In the genomic region with DNA sequence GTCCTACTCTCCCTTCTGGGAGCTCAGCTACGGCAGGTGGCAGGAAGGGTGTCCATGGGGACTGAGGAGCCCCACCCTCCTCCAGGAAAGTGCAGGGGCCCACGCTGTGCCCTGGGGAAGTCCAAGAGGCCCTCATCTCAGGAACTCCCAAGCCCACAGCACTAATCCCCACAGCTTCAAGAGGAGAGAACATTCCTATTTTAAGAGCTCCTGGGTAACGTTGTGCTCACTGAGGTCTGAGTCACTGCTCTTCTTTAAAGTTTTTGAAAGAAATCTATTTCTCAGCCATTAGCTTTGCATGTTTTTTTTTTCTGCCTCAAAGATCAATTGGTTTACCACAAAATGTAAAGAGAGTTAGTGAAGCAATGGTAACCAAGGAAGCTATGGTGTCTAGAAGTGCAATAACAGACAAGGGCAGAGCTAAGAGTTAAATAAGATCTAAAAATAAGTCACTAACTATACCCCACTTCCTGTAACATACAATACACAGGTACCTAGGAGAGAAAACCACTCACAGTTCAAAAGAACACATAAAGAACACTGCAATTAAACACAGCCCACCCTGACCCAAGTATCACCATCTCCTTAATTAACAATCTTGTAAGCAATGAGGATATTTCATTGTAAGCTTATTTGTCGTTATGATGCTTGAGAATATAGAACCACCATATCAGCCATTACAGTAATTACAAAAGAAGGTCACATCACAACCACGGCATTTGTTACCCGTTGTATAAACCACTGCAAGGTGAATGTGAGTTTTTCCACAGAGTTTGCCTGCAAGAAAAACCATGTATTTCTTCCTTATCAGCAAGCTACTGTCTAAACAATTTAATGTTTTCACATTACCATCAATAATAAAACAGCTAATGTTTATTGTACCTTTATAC, we compare ENCODE assay signal across 8 cellular contexts.
DNase-seq lines count a peak whose midpoint lies in the region; ATAC-seq and TF ChIP-seq lines count a peak whose summit lies in the region.

No MANE protein-coding gene starts in this region.

- peak; percentile 96 for ATAC-seq in HG02943 (IDR thresholded peaks at IDR 0.05; ENCODE audit: low read depth, unreplicated experiment)
- peak; percentile 91 for ATAC-seq in activated CD8-positive, alpha-beta T cell treated with anti-CD3 and anti-CD28 coated beads for 36 hours

- TF ChIP-seq CTCF in activated CD8-positive, alpha-beta T cell treated with anti-CD3 and anti-CD28 coated beads for 36 hours (IDR thresholded peaks at IDR 0.05), result no peak

- H3K36me3 Mint-ChIP-seq in activated naive CD4-positive, alpha-beta T cell treated with anti-CD3 and anti-CD28 coated beads for 36 hours (ENCODE audit: low read depth), result no peaks in the 10 kb centered on the region
- H3K36me3 Mint-ChIP-seq in activated CD8-positive, alpha-beta T cell treated with anti-CD3 and anti-CD28 coated beads for 36 hours (ENCODE audit: low read depth), result no peaks in the 10 kb centered on the region

- H3K27me3 Mint-ChIP-seq in activated naive CD4-positive, alpha-beta T cell treated with anti-CD3 and anti-CD28 coated beads for 36 hours (ENCODE audit: low read depth), result no peaks in the 10 kb centered on the region
- no peaks in the 10 kb centered on the region for H3K27me3 Mint-ChIP-seq in activated CD8-positive, alpha-beta T cell treated with anti-CD3 and anti-CD28 coated beads for 36 hours

- POLR2A ChIA-PET in activated CD8-positive, alpha-beta T cell treated with anti-CD3 and anti-CD28 coated beads for 36 hours (lab: Charles Lee), result no interaction called here

- H3K4me1 Mint-ChIP-seq in activated naive CD4-positive, alpha-beta T cell treated with anti-CD3 and anti-CD28 coated beads for 36 hours (ENCODE audit: low read depth), result peaks cover 23% of the 10 kb centered on the region
- peaks cover 33% of the 10 kb centered on the region for H3K4me1 Mint-ChIP-seq in activated CD8-positive, alpha-beta T cell treated with anti-CD3 and anti-CD28 coated beads for 36 hours (ENCODE audit: low read depth)

- CTCF ChIA-PET in activated naive CD4-positive, alpha-beta T cell treated with anti-CD3 and anti-CD28 coated beads for 36 hours (lab: Charles Lee), result interaction anchor here (0.8 to 0.9 kb wide), 2 partner anchors 10 to 49 kb away, joined by 3 to 4 read pairs; no protein-coding TSS in a partner anchor
- CTCF ChIA-PET in activated CD8-positive, alpha-beta T cell treated with anti-CD3 and anti-CD28 coated beads for 36 hours (lab: Charles Lee), result interaction anchor here (1.6 to 1.7 kb wide), 2 partner anchors 9 to 247 kb away, joined by 3 to 5 read pairs; no protein-coding TSS in a partner anchor

- intact Hi-C loops in activated naive CD4-positive, alpha-beta T cell treated with anti-CD3 and anti-CD28 coated beads for 36 hours (cut with micrococcal nuclease), result no loop called here
- intact Hi-C loops in activated CD8-positive, alpha-beta T cell treated with anti-CD3 and anti-CD28 coated beads for 36 hours (cut with micrococcal nuclease), result no loop called here

- peak overlapping the region; percentile 70 for H3K27ac Mint-ChIP-seq in activated naive CD4-positive, alpha-beta T cell treated with anti-CD3 and anti-CD28 coated beads for 36 hours
- peak overlapping the region; percentile 81 for H3K27ac Mint-ChIP-seq in activated CD8-positive, alpha-beta T cell treated with anti-CD3 and anti-CD28 coated beads for 36 hours

- H3K9me3 Mint-ChIP-seq in activated naive CD4-positive, alpha-beta T cell treated with anti-CD3 and anti-CD28 coated beads for 36 hours, result no peaks in the 10 kb centered on the region
- H3K9me3 Mint-ChIP-seq in activated CD8-positive, alpha-beta T cell treated with anti-CD3 and anti-CD28 coated beads for 36 hours, result no peaks in the 10 kb centered on the region

- peak overlapping the region; percentile 33 for H3K4me3 Mint-ChIP-seq in activated naive CD4-positive, alpha-beta T cell treated with anti-CD3 and anti-CD28 coated beads for 36 hours
- peak overlapping the region; percentile 33 for H3K4me3 Mint-ChIP-seq in activated CD8-positive, alpha-beta T cell treated with anti-CD3 and anti-CD28 coated beads for 36 hours

- DNase-seq in activated naive CD4-positive, alpha-beta T cell treated with anti-CD3 and anti-CD28 coated beads for 36 hours, result peak; percentile 15
- DNase-seq in activated naive CD4-positive, alpha-beta T cell (lab: John Stamatoyannopoulos, UW), result no peak
- DNase-seq in activated CD8-positive, alpha-beta T cell treated with anti-CD3 and anti-CD28 coated beads for 36 hours, result no peak
- DNase-seq in putamen (ENCODE audit: low spot score), result peak; percentile 30
- DNase-seq in SK-N-DZ (ENCODE audit: low spot score), result no peak
- no peak for DNase-seq in stimulated activated CD4-positive, alpha-beta T cell treated with anti-CD3 and anti-CD28 coated beads, Interleukin-15, amount 100 ng/mL, for 24 hours
- DNase-seq in KG1 (lab: John Stamatoyannopoulos, UW), result no peak

Comparison
In these comparisons a context has a peak if more than half of its experiments do, and no peak if none do; other contexts are left out.
1. DNase-seq: peak in activated naive CD4-positive, alpha-beta T cell treated with anti-CD3 and anti-CD28 coated beads for 36 hours (single experiment) and putamen (single experiment); none in activated naive CD4-positive, alpha-beta T cell (0 of 4), activated CD8-positive, alpha-beta T cell treated with anti-CD3 and anti-CD28 coated beads for 36 hours (single experiment), SK-N-DZ (single experiment), stimulated activated CD4-positive, alpha-beta T cell treated with anti-CD3 and anti-CD28 coated beads, Interleukin-15, amount 100 ng/mL, for 24 hours (single experiment) and KG1 (single experiment).